In the genomic region with DNA sequence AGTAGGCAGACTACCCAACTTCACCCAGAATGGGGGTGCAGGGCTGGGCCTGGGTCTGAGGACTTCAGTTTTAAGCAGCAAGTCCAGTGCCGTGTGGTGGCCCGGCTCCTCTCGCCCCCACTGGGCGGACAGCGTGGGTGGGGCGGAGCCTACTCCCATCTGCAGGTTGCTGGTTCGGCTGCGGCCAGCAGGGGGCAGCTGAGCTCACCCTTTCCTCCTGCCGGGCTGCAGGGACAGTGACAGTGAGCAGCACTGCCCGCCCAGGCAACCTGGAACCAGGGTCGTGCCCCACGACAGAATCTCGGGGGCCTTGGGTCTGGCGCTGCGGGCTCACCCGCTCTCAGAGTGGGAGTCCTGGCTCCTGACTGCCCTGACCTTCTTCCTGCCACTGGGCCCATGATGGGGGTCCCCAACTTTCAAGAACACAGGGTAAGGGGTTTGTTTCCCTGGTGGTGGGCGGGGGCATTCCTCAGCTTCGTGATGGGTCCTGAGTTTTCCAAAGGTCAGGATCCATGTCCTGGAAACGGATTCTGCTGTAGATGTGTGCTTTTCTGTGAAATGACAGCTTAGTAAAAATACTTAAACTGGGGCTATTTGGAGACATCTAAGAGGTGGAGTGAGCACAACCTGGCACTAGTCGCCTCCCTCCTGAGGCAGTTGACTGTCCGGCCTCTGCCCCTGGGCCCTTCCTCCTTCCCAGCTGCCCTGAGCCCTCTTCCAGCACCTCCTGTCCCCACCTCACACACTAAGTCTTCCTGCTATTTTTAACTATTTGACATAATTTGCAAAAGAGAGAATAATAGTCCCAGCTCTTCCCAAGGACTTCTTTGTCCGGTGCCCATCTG, we compare ENCODE assay signal across 8 cellular contexts. TPM values are rescaled to one million over a fixed set of nuclear protein-coding genes. Genes with fewer than 3 reads are reported as not detected.
DNase-seq lines count a peak whose midpoint lies in the region; ATAC-seq and TF ChIP-seq lines count a peak whose summit lies in the region.

No MANE protein-coding gene starts in this region.

- peaks cover 54% of the 10 kb centered on the region for H3K4me1 ChIP-seq in neuron (ENCODE audit: insufficient read depth, low read length)

- H3K27me3 ChIP-seq in AG04450 (ENCODE audit: control insufficient read depth, insufficient read depth, low read length) (no peaks in the 10 kb centered on the region), neuron (ENCODE audit: insufficient read depth, low read length) (no peaks in the 10 kb centered on the region)

- H3K36me3 ChIP-seq in neuron (ENCODE audit: insufficient read depth, low read length): no peaks in the 10 kb centered on the region

- CTCF ChIA-PET in AG04450 (lab: Charles Lee): interaction anchor here (0.6 to 4.1 kb wide), 26 partner anchors 10 to 170 kb away, joined by 3 to 49 read pairs (median 6); a partner anchor contains a TSS

- H3K4me3 ChIP-seq in AG04450 (ENCODE audit: low read depth, low read length) (peak overlapping the region; percentile 44), fibroblast of the aortic adventitia (ENCODE audit: low read depth, low read length) (peak overlapping the region; percentile 64), neuron (ENCODE audit: low read length) (peak overlapping the region; percentile 31)

- TF ChIP-seq CTCF in AG04450 (IDR thresholded peaks at IDR 0.05; ENCODE audit: low read depth, low read length) (peak; percentile 95), fibroblast of the aortic adventitia (IDR thresholded peaks at IDR 0.05; ENCODE audit: insufficient read depth, low read length) (peak; percentile 94)

- DNase-seq in AG04450 (ENCODE audit: low read depth, low spot score) (no peak), HuH-7.5 (ENCODE audit: low spot score) (peak; percentile 81), RPMI7951 (ENCODE audit: low read depth) (peak; percentile 74), fibroblast of the aortic adventitia (ENCODE audit: low read depth) (peak; percentile 79), stromal cell of bone marrow (ENCODE audit: low read depth) (peak; percentile 56)
- peak; percentile 97 for DNase-seq in activated effector memory CD4-positive, alpha-beta T cell treated with anti-CD3 and anti-CD28 coated beads, Interleukin-2, amount 50 U/mL, for 16 hours

- no peak overlapping the region for H2AFZ ChIP-seq in neuron (ENCODE audit: low read depth, low read length)

- peak overlapping the region; percentile 100 for H3K27ac ChIP-seq in AG04450 (ENCODE audit: low read depth, low read length)

- H3K9me3 ChIP-seq in AG04450 (ENCODE audit: control insufficient read depth, insufficient read depth, low read length): no peaks in the 10 kb centered on the region
- H3K9me3 ChIP-seq in neuron (ENCODE audit: low read length): no peaks in the 10 kb centered on the region

- POLR2A ChIA-PET in AG04450 (lab: Yijun Ruan, JAX): interaction anchor here (0.6 to 17.0 kb wide), 9 partner anchors 9 to 85 kb away, joined by 3 to 999 read pairs (median 5); a partner anchor contains a TSS

- ATAC-seq in GM18520 (IDR thresholded peaks at IDR 0.05; ENCODE audit: unreplicated experiment): peak; percentile 30

RNA-seq across cellular contexts. Expression of a gene that starts 6.0 kb away (rescaled TPM):
- polyA plus RNA-seq in AG04450 (2011; rRNA removed): 72.3 and 83.3 TPM in 2 replicates
- 202 and 210 TPM in 2 replicates for polyA minus RNA-seq in AG04450 (2011; rRNA and poly(A)+ RNA removed)
- total RNA-seq in RPMI7951 (2014; rRNA removed; shearing (Covaris generic)): 3.5 and 4.7 TPM in 2 replicates
- total RNA-seq in fibroblast of the aortic adventitia (ENCODE audit: low replicate concordance): 527 and 883 TPM in 2 replicates

RNA-seq across cellular contexts. Expression of a gene that starts 30.1 kb away (rescaled TPM):
- 10.7 and 14.1 TPM in 2 replicates for polyA plus RNA-seq in AG04450 (2011; rRNA removed)
- polyA minus RNA-seq in AG04450 (2011; rRNA and poly(A)+ RNA removed): 8.2 and 10.9 TPM in 2 replicates
- total RNA-seq in RPMI7951 (2014; rRNA removed; shearing (Covaris generic)): 21.9 and 43.8 TPM in 2 replicates
- 42.7 and 172 TPM in 2 replicates for total RNA-seq in fibroblast of the aortic adventitia (ENCODE audit: low replicate concordance)

RNA-seq across cellular contexts. Expression of a gene that starts 34.1 kb away (rescaled TPM):
- 0.76 and 1.4 TPM in 2 replicates for polyA plus RNA-seq in AG04450 (2011; rRNA removed)
- 1.4 and 2.5 TPM in 2 replicates for polyA minus RNA-seq in AG04450 (2011; rRNA and poly(A)+ RNA removed)
- 0.48 and 0.68 TPM in 2 replicates for total RNA-seq in RPMI7951 (2014; rRNA removed; shearing (Covaris generic))
- total RNA-seq in fibroblast of the aortic adventitia (ENCODE audit: low replicate concordance): 0.41 and 5.8 TPM in 2 replicates

Comparison
In these comparisons a context has a peak if more than half of its experiments do, and no peak if none do; other contexts are left out.
1. RNA of a gene that starts 6.0 kb away (total RNA-seq): 527 to 883 TPM in fibroblast of the aortic adventitia; 3.5 to 4.7 TPM in RPMI7951; every median in the first group is over 10 times any median in the second.
2. Peak in every context shown above with its lines, with median percentiles within 50 percentile points of each other: H3K4me3 ChIP-seq.